In genomic region chr11:78791254-78791653, GRCh38 we compare ENCODE assay signal across 13 cellular contexts.
"Had no signal": no experiment of that assay in that cellular context is flagged by ENCODE, and none has a peak within 500 bp of the region (broad histone marks: within the 10 kb centered on the region; RNA-seq: fewer than 3 reads in every experiment).

No MANE protein-coding gene starts in this region.

- H3K4me3 ChIP-seq: dorsolateral prefrontal cortex, gastrocnemius medialis, heart right ventricle, ovary, testis had no signal

- H3K36me3 ChIP-seq: gastrocnemius medialis, heart right ventricle, ovary had no signal

- H3K27ac ChIP-seq: gastrocnemius medialis, heart right ventricle, ovary, testis had no signal

- DNase-seq: activated CD4-positive, alpha-beta T cell treated with anti-CD3 and anti-CD28 coated beads, Interleukin-2, amount 50 U/mL, for 4 hours; activated CD4-positive, CD25-positive, alpha-beta regulatory T cell treated with anti-CD3 and anti-CD28 coated beads, Interleukin-2, amount 50 U/mL, for 72 hours; activated T-cell treated with anti-CD3 and anti-CD28 coated beads, Interleukin-2, amount 50 U/mL, for 1 hour; cerebellar nuclear complex; dorsolateral prefrontal cortex; gastrocnemius medialis; heart right ventricle; kidney; ovary; stimulated activated CD4-positive, alpha-beta T cell treated with anti-CD3 and anti-CD28 coated beads, Interleukin-4, amount 100 ng/mL, for 24 hours; T-helper 2 cell; testis had no signal

- ATAC-seq: esophagus mucosa, gastrocnemius medialis had no signal

- H3K9me3 ChIP-seq: gastrocnemius medialis, heart right ventricle, ovary, testis had no signal

- H3K4me1 ChIP-seq: gastrocnemius medialis, testis had no signal

- H3K27me3 ChIP-seq: dorsolateral prefrontal cortex, gastrocnemius medialis, ovary, testis had no signal
